In genomic region chr2:4884117-4884571, GRCh38 we compare ENCODE assay signal across 26 cellular contexts.
DNase-seq lines count a peak whose midpoint lies in the region; ATAC-seq, FAIRE-seq and TF ChIP-seq lines count a peak whose summit lies in the region.
"Had no signal": no experiment of that assay in that cellular context is flagged by ENCODE, and none has a peak within 500 bp of the region (broad histone marks: within the 10 kb centered on the region; RNA-seq: fewer than 3 reads in every experiment).

No MANE protein-coding gene starts in this region.

- WGBS in upper lobe of left lung, 2 donors: 87 to 95% methylated on average over 10 to 19 of the region's 25 CpGs

- H3K36me3 Mint-ChIP-seq in naive thymus-derived CD4-positive, alpha-beta T cell: no peaks in the 10 kb centered on the region
- H3K36me3 Mint-ChIP-seq in activated naive CD4-positive, alpha-beta T cell treated with anti-CD3 and anti-CD28 coated beads, Interleukin-2, amount 10 ng/mL, durations not matched to agents 7 days and 5 days: no peaks in the 10 kb centered on the region
- H3K36me3 Mint-ChIP-seq in activated T-cell treated with anti-CD3 and anti-CD28 coated beads, Interleukin-2, amount 50 U/mL, for 72 hours (ENCODE audit: insufficient read depth in 2 of 2): peaks cover 0 to 2% of the 10 kb centered on the region in 2 donors
- H3K36me3 Mint-ChIP-seq: CD14-positive monocyte; CD8-positive, alpha-beta memory T cell had no signal

- TF ChIP-seq CTCF in left ventricle myocardium inferior (IDR thresholded peaks at IDR 0.05; ENCODE audit: borderline replicate concordance) (no peak), kidney (IDR thresholded peaks at IDR 0.05; ENCODE audit: borderline replicate concordance, extremely low read depth, insufficient read depth) (no peak), upper lobe of left lung (IDR thresholded peaks at IDR 0.05) (no peak)

- H3K4me3 Mint-ChIP-seq in naive thymus-derived CD4-positive, alpha-beta T cell: no peak overlapping the region
- no peak overlapping the region for H3K4me3 Mint-ChIP-seq in activated naive CD4-positive, alpha-beta T cell treated with anti-CD3 and anti-CD28 coated beads, Interleukin-2, amount 10 ng/mL, durations not matched to agents 7 days and 5 days
- H3K4me3 Mint-ChIP-seq in activated T-cell treated with anti-CD3 and anti-CD28 coated beads, Interleukin-2, amount 50 U/mL, for 72 hours: no peak overlapping the region
- H3K4me3 Mint-ChIP-seq: B cell; CD14-positive monocyte; CD4-positive, alpha-beta T cell; CD8-positive, alpha-beta memory T cell had no signal

- H3K36me3 ChIP-seq in left ventricle myocardium inferior (no peaks in the 10 kb centered on the region), kidney (ENCODE audit: control insufficient read depth in 1 of 2, insufficient read depth in 2 of 2, low read length in 2 of 2) (no peaks in the 10 kb centered on the region), upper lobe of left lung (no peaks in the 10 kb centered on the region)
- no peaks in the 10 kb centered on the region for H3K36me3 ChIP-seq in naive thymus-derived CD4-positive, alpha-beta T cell (ENCODE audit: control insufficient read depth in 2 of 3, insufficient read depth in 3 of 3, low read length in 3 of 3)
- H3K36me3 ChIP-seq: BLaER1 had no signal

- peaks cover 0 to 23% (median 4%) of the 10 kb centered on the region in 11 donors for H3K9me3 Mint-ChIP-seq in naive thymus-derived CD4-positive, alpha-beta T cell
- H3K9me3 Mint-ChIP-seq in activated naive CD4-positive, alpha-beta T cell treated with anti-CD3 and anti-CD28 coated beads, Interleukin-2, amount 10 ng/mL, durations not matched to agents 7 days and 5 days: peaks cover 5% of the 10 kb centered on the region
- H3K9me3 Mint-ChIP-seq in activated T-cell treated with anti-CD3 and anti-CD28 coated beads, Interleukin-2, amount 50 U/mL, for 72 hours: peaks cover 0 to 4% of the 10 kb centered on the region in 2 donors

- no peak overlapping the region for H3K27ac Mint-ChIP-seq in naive thymus-derived CD4-positive, alpha-beta T cell
- H3K27ac Mint-ChIP-seq in activated naive CD4-positive, alpha-beta T cell treated with anti-CD3 and anti-CD28 coated beads, Interleukin-2, amount 10 ng/mL, durations not matched to agents 7 days and 5 days: no peak overlapping the region
- no peak overlapping the region for H3K27ac Mint-ChIP-seq in activated T-cell treated with anti-CD3 and anti-CD28 coated beads, Interleukin-2, amount 50 U/mL, for 72 hours
- H3K27ac Mint-ChIP-seq: B cell; CD14-positive monocyte; CD4-positive, alpha-beta T cell; CD8-positive, alpha-beta memory T cell had no signal

- no peak overlapping the region for H3K9ac ChIP-seq in kidney (ENCODE audit: low read length in 2 of 2)
- H3K9ac ChIP-seq: BLaER1, GM23248 had no signal

- intact Hi-C loops in Right ventricle myocardium inferior (cut with DNase I): no loop called here
- intact Hi-C loops in left ventricle myocardium inferior (cut with micrococcal nuclease): no loop called here
- intact Hi-C loops in kidney (cut with DNase I): no loop called here
- intact Hi-C loops in naive thymus-derived CD4-positive, alpha-beta T cell (cut with micrococcal nuclease): no loop called here

- no peak for TF ChIP-seq POLR2A in upper lobe of left lung (IDR thresholded peaks at IDR 0.05)

- H3K4me3 ChIP-seq in left ventricle myocardium inferior (no peak overlapping the region), kidney (ENCODE audit: low read length in 2 of 2) (no peak overlapping the region), upper lobe of left lung (no peak overlapping the region)
- no peak overlapping the region for H3K4me3 ChIP-seq in naive thymus-derived CD4-positive, alpha-beta T cell (ENCODE audit: low read length)
- H3K4me3 ChIP-seq: BLaER1, GM23248 had no signal

- H3K4me1 Mint-ChIP-seq in naive thymus-derived CD4-positive, alpha-beta T cell: no peaks in the 10 kb centered on the region
- H3K4me1 Mint-ChIP-seq in activated naive CD4-positive, alpha-beta T cell treated with anti-CD3 and anti-CD28 coated beads, Interleukin-2, amount 10 ng/mL, durations not matched to agents 7 days and 5 days: no peaks in the 10 kb centered on the region
- H3K4me1 Mint-ChIP-seq in activated T-cell treated with anti-CD3 and anti-CD28 coated beads, Interleukin-2, amount 50 U/mL, for 72 hours (ENCODE audit: low read depth): no peaks in the 10 kb centered on the region
- H3K4me1 Mint-ChIP-seq: B cell; CD14-positive monocyte; CD8-positive, alpha-beta memory T cell had no signal

- POLR2A ChIA-PET in naive thymus-derived CD4-positive, alpha-beta T cell (lab: Charles Lee): no interaction called here

- H3K4me1 ChIP-seq in left ventricle myocardium inferior (no peaks in the 10 kb centered on the region), kidney (ENCODE audit: control insufficient read depth in 1 of 2, insufficient read depth in 1 of 2, low read depth in 1 of 2, low read length in 2 of 2) (no peaks in the 10 kb centered on the region), upper lobe of left lung (no peaks in the 10 kb centered on the region)
- H3K4me1 ChIP-seq in naive thymus-derived CD4-positive, alpha-beta T cell (ENCODE audit: control insufficient read depth in 2 of 2, insufficient read depth in 2 of 2, low read length in 2 of 2): no peaks in the 10 kb centered on the region
- H3K4me1 ChIP-seq: BLaER1 had no signal

- no peak overlapping the region for H3K27ac ChIP-seq in left ventricle myocardium inferior (replicated peaks)
- no peak overlapping the region for H3K27ac ChIP-seq in kidney (ENCODE audit: low read depth in 2 of 2, low read length in 2 of 2)
- H3K27ac ChIP-seq in naive thymus-derived CD4-positive, alpha-beta T cell (ENCODE audit: low read depth, low read length): no peak overlapping the region
- H3K27ac ChIP-seq in upper lobe of left lung: no peak overlapping the region
- H3K27ac ChIP-seq: 22Rv1, BLaER1, GM23248 had no signal

- DNase-seq in Right ventricle myocardium inferior (ENCODE audit: missing footprints) (peak; percentile 47), left ventricle myocardium inferior (no peak), kidney (peak; percentile 70), upper lobe of left lung (peak in 1 of 2 donors; percentile 66), T-helper 9 cell (no peak)
- DNase-seq in naive thymus-derived CD4-positive, alpha-beta T cell: no peak
- no peak for DNase-seq in activated naive CD4-positive, alpha-beta T cell treated with anti-CD3 and anti-CD28 coated beads, Interleukin-2, amount 10 ng/mL, durations not matched to agents 7 days and 5 days
- no peak for DNase-seq in activated T-cell treated with anti-CD3 and anti-CD28 coated beads, Interleukin-2, amount 50 U/mL, for 72 hours
- DNase-seq: CD4-positive, alpha-beta T cell; CD8-positive, alpha-beta memory T cell; DMS 273 treated with DMSO at 0.1 percent for 48 hours; DMS79; EL; GF-D8; GM23248; H7; HCEC 1CT had no signal

- no peak for TF ChIP-seq EP300 in upper lobe of left lung (IDR thresholded peaks at IDR 0.05)

- H3K27me3 Mint-ChIP-seq in naive thymus-derived CD4-positive, alpha-beta T cell: no peaks in the 10 kb centered on the region
- no peaks in the 10 kb centered on the region for H3K27me3 Mint-ChIP-seq in activated naive CD4-positive, alpha-beta T cell treated with anti-CD3 and anti-CD28 coated beads, Interleukin-2, amount 10 ng/mL, durations not matched to agents 7 days and 5 days
- no peaks in the 10 kb centered on the region for H3K27me3 Mint-ChIP-seq in activated T-cell treated with anti-CD3 and anti-CD28 coated beads, Interleukin-2, amount 50 U/mL, for 72 hours (ENCODE audit: low read depth)
- H3K27me3 Mint-ChIP-seq: B cell; CD4-positive, alpha-beta T cell; CD8-positive, alpha-beta memory T cell had no signal

- CTCF ChIA-PET in naive thymus-derived CD4-positive, alpha-beta T cell (lab: Charles Lee): no interaction called here
- CTCF ChIA-PET in activated naive CD4-positive, alpha-beta T cell treated with anti-CD3 and anti-CD28 coated beads, Interleukin-2, amount 10 ng/mL, durations not matched to agents 7 days and 5 days (lab: Charles Lee): no interaction called here

- H3K9me3 ChIP-seq in left ventricle myocardium inferior (replicated peaks) (peaks cover 15% of the 10 kb centered on the region), kidney (ENCODE audit: control insufficient read depth in 1 of 2, low read length in 2 of 2) (no peaks in the 10 kb centered on the region), upper lobe of left lung (peaks cover 0 to 5% (median 0%) of the 10 kb centered on the region in 4 donors)
- H3K9me3 ChIP-seq in naive thymus-derived CD4-positive, alpha-beta T cell (ENCODE audit: control insufficient read depth in 2 of 3, low read length in 3 of 3): no peaks in the 10 kb centered on the region

- ATAC-seq in Right ventricle myocardium inferior: no peak
- peak; percentile 29 for ATAC-seq in naive thymus-derived CD4-positive, alpha-beta T cell
- peak; percentile 28 to 40 for ATAC-seq in upper lobe of left lung (ENCODE audit: low FRiP score in 2 of 2)
- no peak for ATAC-seq in activated T-cell treated with anti-CD3 and anti-CD28 coated beads, Interleukin-2, amount 50 U/mL, for 72 hours (replicated peaks in 1 of 2)

- H3K27me3 ChIP-seq in left ventricle myocardium inferior (ENCODE audit: low read depth): no peaks in the 10 kb centered on the region
- no peaks in the 10 kb centered on the region for H3K27me3 ChIP-seq in naive thymus-derived CD4-positive, alpha-beta T cell (ENCODE audit: control insufficient read depth in 2 of 2, insufficient read depth in 2 of 2, low read length in 2 of 2)
- H3K27me3 ChIP-seq in upper lobe of left lung: no peaks in the 10 kb centered on the region
- H3K27me3 ChIP-seq: BLaER1 had no signal

- FAIRE-seq in kidney (lab: Jason Lieb, UNC): no peak
- FAIRE-seq: A204.1, D721Med, GM12892, GM19239, H1 had no signal

Comparison
In these comparisons a context has a peak if more than half of its experiments do, and no peak if none do; other contexts are left out.
1. DNase-seq: peak in Right ventricle myocardium inferior (single experiment) and kidney (single experiment); none in left ventricle myocardium inferior (single experiment), naive thymus-derived CD4-positive, alpha-beta T cell (0 of 9), activated naive CD4-positive, alpha-beta T cell treated with anti-CD3 and anti-CD28 coated beads, Interleukin-2, amount 10 ng/mL, durations not matched to agents 7 days and 5 days (single experiment), activated T-cell treated with anti-CD3 and anti-CD28 coated beads, Interleukin-2, amount 50 U/mL, for 72 hours (0 of 2) and T-helper 9 cell (single experiment).
2. ATAC-seq: peak in naive thymus-derived CD4-positive, alpha-beta T cell (single experiment) and upper lobe of left lung (2 of 2); none in Right ventricle myocardium inferior (single experiment) and activated T-cell treated with anti-CD3 and anti-CD28 coated beads, Interleukin-2, amount 50 U/mL, for 72 hours (0 of 2).